15 cellular contexts compared by ENCODE assay signal in the genomic region with DNA sequence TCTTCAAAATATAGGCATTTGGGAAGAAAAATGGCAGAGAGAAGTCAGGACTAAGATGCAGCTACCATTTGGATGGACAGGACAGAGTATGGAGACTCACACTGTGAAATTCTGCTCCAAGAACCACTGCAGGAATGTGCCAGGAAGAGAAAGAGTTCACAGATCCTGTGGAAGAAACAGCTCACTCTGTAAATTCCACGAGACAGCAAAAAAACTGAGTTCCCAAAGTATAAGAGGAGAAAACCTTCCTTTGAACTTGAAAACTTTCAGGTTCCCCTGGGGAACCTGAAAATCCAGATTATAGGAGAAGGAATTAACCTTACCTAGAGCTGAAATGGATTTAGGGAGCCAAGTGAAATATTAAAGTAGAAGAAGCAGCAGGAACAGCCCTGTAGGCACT.
"Had no signal": no experiment of that assay in that cellular context is flagged by ENCODE, and none has a peak within 500 bp of the region (broad histone marks: within the 10 kb centered on the region; RNA-seq: fewer than 3 reads in every experiment).

No MANE protein-coding gene starts in this region.

- ATAC-seq: effector memory CD8-positive, alpha-beta T cell; foreskin keratinocyte; left cardiac atrium; lower lobe of right lung; stimulated activated effector memory CD8-positive, alpha-beta T cell treated with anti-CD3 and anti-CD28 coated beads, Interleukin-12 subunit alpha, Interleukin-12 subunit beta, amount 100 ng/mL, for 72 hours; stimulated activated naive CD8-positive, alpha-beta T cell treated with anti-CD3 and anti-CD28 coated beads, Interleukin-15, Interleukin-2, amounts not matched to agents 100 U/mL and 50 U/mL, for 24 hours had no signal

- H3K27ac ChIP-seq: foreskin keratinocyte, left ventricle myocardium inferior, lower lobe of right lung, tibial nerve had no signal

- H3K27me3 Mint-ChIP-seq: dendritic cell treated with granulocyte-macrophage colony-stimulating factor and Interleukin-4, amounts not matched to agents 40 ng/mL and 50 ng/mL, for 4 days; memory B cell had no signal

- DNase-seq: effector memory CD8-positive, alpha-beta T cell; erythroblast; foreskin keratinocyte; kidney; left cardiac atrium; left ventricle myocardium inferior; lower lobe of right lung; naive B cell; stimulated activated CD4-positive, alpha-beta T cell treated with anti-CD3 and anti-CD28 coated beads, Interleukin-4, amount 100 ng/mL, for 1 hour; stimulated activated CD8-positive, alpha-beta memory T cell treated with anti-CD3 and anti-CD28 coated beads, Interleukin-4, amount 100 ng/mL, for 48 hours; stimulated activated naive CD8-positive, alpha-beta T cell treated with anti-CD3 and anti-CD28 coated beads, Interleukin-15, Interleukin-2, amounts not matched to agents 100 U/mL and 50 U/mL, for 24 hours had no signal

- H3K9me3 ChIP-seq: lower lobe of right lung had no signal

- H3K27me3 ChIP-seq: foreskin keratinocyte, tibial nerve had no signal

- H3K36me3 Mint-ChIP-seq: memory B cell; stimulated activated effector memory CD8-positive, alpha-beta T cell treated with anti-CD3 and anti-CD28 coated beads, Interleukin-12 subunit alpha, Interleukin-12 subunit beta, amount 100 ng/mL, for 72 hours had no signal

- H3K4me1 ChIP-seq: foreskin keratinocyte, left ventricle myocardium inferior, lower lobe of right lung had no signal

- H3K27ac Mint-ChIP-seq: dendritic cell treated with granulocyte-macrophage colony-stimulating factor and Interleukin-4, amounts not matched to agents 40 ng/mL and 50 ng/mL, for 4 days; effector memory CD8-positive, alpha-beta T cell; memory B cell; naive B cell; stimulated activated effector memory CD8-positive, alpha-beta T cell treated with anti-CD3 and anti-CD28 coated beads, Interleukin-12 subunit alpha, Interleukin-12 subunit beta, amount 100 ng/mL, for 72 hours had no signal

- H3K4me1 Mint-ChIP-seq: memory B cell; naive B cell; stimulated activated effector memory CD8-positive, alpha-beta T cell treated with anti-CD3 and anti-CD28 coated beads, Interleukin-12 subunit alpha, Interleukin-12 subunit beta, amount 100 ng/mL, for 72 hours had no signal

- H3K4me3 Mint-ChIP-seq: dendritic cell treated with granulocyte-macrophage colony-stimulating factor and Interleukin-4, amounts not matched to agents 40 ng/mL and 50 ng/mL, for 4 days; effector memory CD8-positive, alpha-beta T cell; memory B cell; naive B cell; stimulated activated effector memory CD8-positive, alpha-beta T cell treated with anti-CD3 and anti-CD28 coated beads, Interleukin-12 subunit alpha, Interleukin-12 subunit beta, amount 100 ng/mL, for 72 hours had no signal
